ENCODE assay signal across 23 cellular contexts in genomic region chr19:16206046-16206605, GRCh38. TPM values are rescaled to one million over a fixed set of nuclear protein-coding genes. Genes with fewer than 3 reads are reported as not detected.
A peak's percentile ranks its signal among the peaks of the same experiment; 100 is the strongest.
DNase-seq lines count a peak whose midpoint lies in the region; ATAC-seq and TF ChIP-seq lines count a peak whose summit lies in the region.
"Had no signal": no experiment of that assay in that cellular context is flagged by ENCODE, and none has a peak within 500 bp of the region (broad histone marks: within the 10 kb centered on the region; RNA-seq: fewer than 3 reads in every experiment).

No MANE protein-coding gene starts in this region.

- POLR2A ChIA-PET in WTC11 (lab: Charles Lee), result no interaction called here

- H3K9me3 ChIP-seq in right atrium auricular region (no peaks in the 10 kb centered on the region), prostate gland (no peaks in the 10 kb centered on the region), ovary (peaks cover 0 to under 1% of the 10 kb centered on the region in 2 donors)
- H3K9me3 ChIP-seq: thyroid gland had no signal

- no peaks in the 10 kb centered on the region for H3K9me3 Mint-ChIP-seq in WTC11
- no peaks in the 10 kb centered on the region for H3K9me3 Mint-ChIP-seq in dendritic cell treated with granulocyte-macrophage colony-stimulating factor and Interleukin-4, amounts not matched to agents 40 ng/mL and 50 ng/mL, for 4 days
- no peaks in the 10 kb centered on the region for H3K9me3 Mint-ChIP-seq in stimulated activated naive B cell treated with anti-CD40 and anti-IgM and Interleukin-4, amounts not matched to agents 10 μg/mL and 1 μg/mL and 100 μg/mL, for 72 hours
- H3K9me3 Mint-ChIP-seq: H9 had no signal

- no peak overlapping the region for H3K4me3 Mint-ChIP-seq in WTC11
- H3K4me3 Mint-ChIP-seq in dendritic cell treated with granulocyte-macrophage colony-stimulating factor and Interleukin-4, amounts not matched to agents 40 ng/mL and 50 ng/mL, for 4 days, result no peak overlapping the region
- H3K4me3 Mint-ChIP-seq in stimulated activated naive B cell treated with anti-CD40 and anti-IgM and Interleukin-4, amounts not matched to agents 10 μg/mL and 1 μg/mL and 100 μg/mL, for 72 hours, result no peak overlapping the region
- H3K4me3 Mint-ChIP-seq: H9 had no signal

- DNase-seq in cardiac septum (ENCODE audit: low spot score) (peak; percentile 57), right atrium auricular region (ENCODE audit: low spot score) (no peak), WTC11 (ENCODE audit: low spot score) (peak; percentile 2), prostate gland (ENCODE audit: low spot score) (no peak), C1 segment of cervical spinal cord (lab: John Stamatoyannopoulos, UW) (no peak), ovary (no peak)
- no peak for DNase-seq in stimulated activated naive B cell treated with anti-CD40 and anti-IgM and Interleukin-4, amounts not matched to agents 10 μg/mL and 1 μg/mL and 100 μg/mL, for 72 hours
- DNase-seq: ACHN; activated CD4-positive, alpha-beta T cell treated with anti-CD3 and anti-CD28 coated beads for 48 hours; anterior cingulate cortex; H9; kidney; NCI-H1048; NCI-H187; small intestine; T-helper 2 cell; thyroid gland had no signal

- no peak for TF ChIP-seq EP300 in ovary (IDR thresholded peaks at IDR 0.05)

- H3K27me3 ChIP-seq in right atrium auricular region, result no peaks in the 10 kb centered on the region
- no peaks in the 10 kb centered on the region for H3K27me3 ChIP-seq in prostate gland (replicated peaks; ENCODE audit: insufficient read depth)
- no peaks in the 10 kb centered on the region for H3K27me3 ChIP-seq in ovary
- H3K27me3 ChIP-seq: thyroid gland had no signal

- H3K4me1 ChIP-seq in right atrium auricular region (peaks cover 0 to 22% of the 10 kb centered on the region in 2 donors), prostate gland (replicated peaks) (peaks cover 7% of the 10 kb centered on the region), ovary (ENCODE audit: insufficient read depth) (peaks cover 2% of the 10 kb centered on the region)
- H3K4me1 ChIP-seq: thyroid gland had no signal

- no peak for ATAC-seq in WTC11
- no peak for ATAC-seq in stimulated activated naive B cell treated with anti-CD40 and anti-IgM and Interleukin-4, amounts not matched to agents 10 μg/mL and 1 μg/mL and 100 μg/mL, for 72 hours (replicated peaks)

- H3K36me3 ChIP-seq in right atrium auricular region (peaks cover 60% of the 10 kb centered on the region), prostate gland (peaks cover 0 to 6% of the 10 kb centered on the region in 2 donors), ovary (no peaks in the 10 kb centered on the region)

- H3K27ac ChIP-seq in right atrium auricular region, result peak overlapping the region in 1 of 2 donors; percentile 26
- no peak overlapping the region for H3K27ac ChIP-seq in prostate gland
- no peak overlapping the region for H3K27ac ChIP-seq in ovary
- H3K27ac ChIP-seq: thyroid gland had no signal

- H3K4me1 Mint-ChIP-seq in WTC11, result no peaks in the 10 kb centered on the region
- peaks cover 16% of the 10 kb centered on the region for H3K4me1 Mint-ChIP-seq in dendritic cell treated with granulocyte-macrophage colony-stimulating factor and Interleukin-4, amounts not matched to agents 40 ng/mL and 50 ng/mL, for 4 days (ENCODE audit: low read depth)
- H3K4me1 Mint-ChIP-seq in stimulated activated naive B cell treated with anti-CD40 and anti-IgM and Interleukin-4, amounts not matched to agents 10 μg/mL and 1 μg/mL and 100 μg/mL, for 72 hours, result peaks cover 23 to 32% of the 10 kb centered on the region in 2 donors
- H3K4me1 Mint-ChIP-seq: H9 had no signal

- intact Hi-C loops in cardiac septum (cut with DNase I) (no loop called here), prostate gland (cut with DNase I) (no loop called here), ovary (cut with DNase I) (no loop called here)
- intact Hi-C loops in dendritic cell treated with granulocyte-macrophage colony-stimulating factor and Interleukin-4, amounts not matched to agents 40 ng/mL and 50 ng/mL, for 4 days (cut with micrococcal nuclease), result no loop called here

- H3K27ac Mint-ChIP-seq in WTC11, result no peak overlapping the region
- peak overlapping the region; percentile 21 for H3K27ac Mint-ChIP-seq in dendritic cell treated with granulocyte-macrophage colony-stimulating factor and Interleukin-4, amounts not matched to agents 40 ng/mL and 50 ng/mL, for 4 days
- peak overlapping the region; percentile 59 for H3K27ac Mint-ChIP-seq in stimulated activated naive B cell treated with anti-CD40 and anti-IgM and Interleukin-4, amounts not matched to agents 10 μg/mL and 1 μg/mL and 100 μg/mL, for 72 hours

- H3K4me3 ChIP-seq in right atrium auricular region (no peak overlapping the region), prostate gland (no peak overlapping the region), ovary (no peak overlapping the region)
- H3K4me3 ChIP-seq: thyroid gland had no signal

- peaks cover 7% of the 10 kb centered on the region for H3K36me3 Mint-ChIP-seq in WTC11
- H3K36me3 Mint-ChIP-seq in dendritic cell treated with granulocyte-macrophage colony-stimulating factor and Interleukin-4, amounts not matched to agents 40 ng/mL and 50 ng/mL, for 4 days (ENCODE audit: low read depth), result peaks cover 100% of the 10 kb centered on the region
- peaks cover 58 to 82% of the 10 kb centered on the region in 2 donors for H3K36me3 Mint-ChIP-seq in stimulated activated naive B cell treated with anti-CD40 and anti-IgM and Interleukin-4, amounts not matched to agents 10 μg/mL and 1 μg/mL and 100 μg/mL, for 72 hours

- 86% methylated on average over 14 of the region's 14 CpGs for WGBS in prostate gland
- WGBS in ovary, 3 donors, result 83 to 85% (median 83%) methylated on average over 14 of the region's 14 CpGs

- no peaks in the 10 kb centered on the region for H3K27me3 Mint-ChIP-seq in WTC11 (ENCODE audit: low read depth)
- no peaks in the 10 kb centered on the region for H3K27me3 Mint-ChIP-seq in dendritic cell treated with granulocyte-macrophage colony-stimulating factor and Interleukin-4, amounts not matched to agents 40 ng/mL and 50 ng/mL, for 4 days
- no peaks in the 10 kb centered on the region for H3K27me3 Mint-ChIP-seq in stimulated activated naive B cell treated with anti-CD40 and anti-IgM and Interleukin-4, amounts not matched to agents 10 μg/mL and 1 μg/mL and 100 μg/mL, for 72 hours

- CTCF ChIA-PET in WTC11 (lab: Charles Lee), result no interaction called here

- no peak for TF ChIP-seq POLR2A in prostate gland (IDR thresholded peaks at IDR 0.05)
- no peak for TF ChIP-seq POLR2A in ovary (IDR thresholded peaks at IDR 0.05)

- TF ChIP-seq CTCF in right atrium auricular region (IDR thresholded peaks at IDR 0.05), result no peak
- TF ChIP-seq CTCF in WTC11 (IDR thresholded peaks at IDR 0.05), result no peak
- no peak for TF ChIP-seq CTCF in prostate gland (IDR thresholded peaks at IDR 0.05)
- no peak for TF ChIP-seq CTCF in ovary (IDR thresholded peaks at IDR 0.05)

TF ChIP-seq in WTC11, 78 proteins besides CTCF, POLR2A, EP300 and RAD21 (continues in another document):
- TF ChIP-seq ZNF281 (CRISPR knock-in tag; IDR thresholded peaks at IDR 0.05) (no peak), IRF1 (CRISPR knock-in tag; IDR thresholded peaks at IDR 0.05) (no peak), JAZF1 (CRISPR knock-in tag; IDR thresholded peaks at IDR 0.05) (no peak), USF1 (CRISPR knock-in tag; IDR thresholded peaks at IDR 0.05) (no peak)

RNA-seq across cellular contexts. Expression of gene AP1M1, which starts 8.4 kb away (rescaled TPM):
- total RNA-seq in cardiac septum (51.8 TPM), right atrium auricular region (10 to 100 TPM; 54.8 to 70.2 TPM), WTC11 (2021) (27.7 to 34.5 TPM (median 30.5 TPM) in 3 replicates), prostate gland (100 to 1,000 TPM in 1 of 2 donors, 10 to 100 TPM in 1; 45.9 to 130 TPM), ovary (10 to 100 TPM; 28.4 to 81.7 (median 59.3) TPM)
- polyA plus RNA-seq in ovary, result 10 to 100 TPM; 38.9 to 42.6 TPM

RNA-seq across cellular contexts. Expression of gene FAM32A, which starts 20.9 kb away (rescaled TPM):
- total RNA-seq in cardiac septum (36.9 TPM), right atrium auricular region (10 to 100 TPM; 56.8 to 61.7 TPM), WTC11 (2021) (59.5 to 62.6 TPM (median 62.2 TPM) in 3 replicates), prostate gland (100 to 1,000 TPM in 1 of 2 donors, 10 to 100 TPM in 1; 98.1 to 103 TPM), ovary (10 to 100 TPM; 37.9 to 62.6 (median 43.7) TPM)
- polyA plus RNA-seq in ovary, result 10 to 100 TPM; 62.7 to 68.6 TPM

RNA-seq across cellular contexts. Expression of gene CIB3, which starts 32.8 kb away (rescaled TPM):
- not detected for total RNA-seq in cardiac septum
- total RNA-seq in right atrium auricular region, result not detected
- not detected in 3 replicates for total RNA-seq in WTC11 (2021)
- not detected for total RNA-seq in prostate gland
- not detected for total RNA-seq in ovary
- not detected for polyA plus RNA-seq in ovary
- total RNA-seq: H9, kidney, LHCN-M2, lung microvascular endothelial cell, pulmonary artery endothelial cell, SK-MEL-5, thyroid gland had no signal
- polyA plus RNA-seq: BJ, small intestine had no signal

Comparison
In these comparisons a context has a peak if more than half of its experiments do, and no peak if none do; other contexts are left out.
1. DNase-seq: peak in cardiac septum (single experiment) and WTC11 (single experiment); none in right atrium auricular region (single experiment), stimulated activated naive B cell treated with anti-CD40 and anti-IgM and Interleukin-4, amounts not matched to agents 10 μg/mL and 1 μg/mL and 100 μg/mL, for 72 hours (single experiment), prostate gland (single experiment), C1 segment of cervical spinal cord (0 of 14) and ovary (0 of 5).